In the genomic region with DNA sequence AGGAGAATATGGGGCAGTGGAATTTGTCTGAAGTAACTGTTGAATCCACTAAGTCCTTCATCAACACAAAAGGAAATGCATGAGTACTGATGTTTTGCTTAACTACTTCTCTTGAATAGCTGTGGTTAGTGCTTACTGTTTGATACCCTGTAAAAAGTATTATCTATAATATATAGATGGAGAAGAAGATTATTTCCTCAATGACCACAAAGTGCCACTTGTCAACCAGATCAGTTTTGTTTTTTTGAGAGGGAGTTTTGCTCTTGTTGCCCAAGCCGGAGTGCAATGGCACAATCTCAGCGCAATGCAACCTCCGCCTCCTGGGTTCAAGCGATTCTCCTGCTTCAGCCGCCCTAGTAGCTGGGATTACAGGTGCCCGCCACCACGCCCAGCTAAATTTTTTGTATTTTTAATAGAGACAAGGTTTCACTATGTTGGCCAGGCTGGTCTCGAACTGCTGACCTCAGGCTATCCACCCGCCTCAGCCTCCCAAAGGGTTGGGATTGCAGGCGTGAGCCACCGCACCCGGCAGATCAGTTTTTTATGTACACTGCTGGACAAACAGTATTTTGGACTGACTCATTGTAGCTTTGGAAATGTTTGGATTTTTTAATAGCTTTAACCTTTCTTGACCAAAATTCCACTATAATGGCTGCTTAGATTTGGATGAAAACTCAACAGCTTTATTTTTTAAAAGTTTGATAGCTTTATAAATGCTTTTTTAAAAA, we compare ENCODE assay signal across 10 cellular contexts. TPM values are rescaled to one million over a fixed set of nuclear protein-coding genes. Genes with fewer than 3 reads are reported as not detected.
DNase-seq lines count a peak whose midpoint lies in the region; ATAC-seq and TF ChIP-seq lines count a peak whose summit lies in the region.
"Had no signal": no experiment of that assay in that cellular context is flagged by ENCODE, and none has a peak within 500 bp of the region (broad histone marks: within the 10 kb centered on the region; RNA-seq: fewer than 3 reads in every experiment).

No MANE protein-coding gene starts in this region.

- peak overlapping the region; percentile 98 for H3K27ac ChIP-seq in RWPE1
- no peak overlapping the region for H3K27ac ChIP-seq in effector memory CD4-positive, alpha-beta T cell (ENCODE audit: insufficient read depth, low read length, poor library complexity, severe bottlenecking)
- H3K27ac ChIP-seq in foreskin keratinocyte = no peak overlapping the region

- peak overlapping the region; percentile 94 for H3K4me3 Mint-ChIP-seq in activated CD4-positive, alpha-beta T cell treated with anti-CD3 and anti-CD28 coated beads, Interleukin-2, amount 10 ng/mL, durations not matched to agents 7 days and 5 days
- peak overlapping the region; percentile 92 to 96 for H3K4me3 Mint-ChIP-seq in stimulated activated naive CD8-positive, alpha-beta T cell treated with anti-CD3 and anti-CD28 coated beads, Interleukin-15, amount 100 ng/mL, for 72 hours

- H3K36me3 Mint-ChIP-seq in activated CD4-positive, alpha-beta T cell treated with anti-CD3 and anti-CD28 coated beads, Interleukin-2, amount 10 ng/mL, durations not matched to agents 7 days and 5 days (ENCODE audit: low read depth) = peaks cover 52% of the 10 kb centered on the region

- peak overlapping the region; percentile 89 for H3K4me3 ChIP-seq in epithelial cell of proximal tubule (ENCODE audit: low read depth, low read length)
- H3K4me3 ChIP-seq in effector memory CD4-positive, alpha-beta T cell (ENCODE audit: insufficient read depth, low read depth, low read length, poor library complexity, severe bottlenecking) = no peak overlapping the region

- DNase-seq in activated CD4-positive, alpha-beta T cell treated with anti-CD3 and anti-CD28 coated beads, Interleukin-2, amount 10 ng/mL, durations not matched to agents 7 days and 5 days = no peak
- no peak for DNase-seq in activated CD4-positive, alpha-beta T cell treated with anti-CD3 and anti-CD28 coated beads, Interleukin-2, amount 50 U/mL, for 48 hours
- DNase-seq in RWPE1 (ENCODE audit: low spot score) (no peak), epithelial cell of proximal tubule (ENCODE audit: low read depth) (no peak), left lobe of liver (ENCODE audit: low spot score) (no peak), foreskin keratinocyte (no peak)
- DNase-seq in stimulated activated naive CD8-positive, alpha-beta T cell treated with anti-CD3 and anti-CD28 coated beads, Interleukin-15, amount 100 ng/mL, for 72 hours = no peak
- no peak for DNase-seq in effector memory CD4-positive, alpha-beta T cell
- DNase-seq: brain microvascular endothelial cell, hippocampal formation had no signal

- H3K9me3 ChIP-seq in effector memory CD4-positive, alpha-beta T cell (ENCODE audit: control insufficient read depth, low read length) = no peaks in the 10 kb centered on the region

- H3K27me3 ChIP-seq in effector memory CD4-positive, alpha-beta T cell (replicated peaks; ENCODE audit: control insufficient read depth, insufficient read depth, low read length, poor library complexity, severe bottlenecking) = no peaks in the 10 kb centered on the region
- H3K27me3 ChIP-seq in foreskin keratinocyte = no peaks in the 10 kb centered on the region
- H3K27me3 ChIP-seq: brain microvascular endothelial cell had no signal

- POLR2A ChIA-PET in activated CD4-positive, alpha-beta T cell treated with anti-CD3 and anti-CD28 coated beads, Interleukin-2, amount 10 ng/mL, durations not matched to agents 7 days and 5 days (lab: Charles Lee) = interaction anchor here (1.8 to 3.3 kb wide), 2 partner anchors 12 to 17 kb away, joined by 4 to 29 read pairs; no protein-coding TSS in a partner anchor
- POLR2A ChIA-PET in RWPE1 (lab: Yijun Ruan, JAX; ENCODE audit: low non-redundant PET) = interaction anchor here (0.7 to 3.4 kb wide), 2 partner anchors 12 to 30 kb away, joined by 14 to 21 read pairs; no protein-coding TSS in a partner anchor

- H3K4me1 Mint-ChIP-seq in activated CD4-positive, alpha-beta T cell treated with anti-CD3 and anti-CD28 coated beads, Interleukin-2, amount 10 ng/mL, durations not matched to agents 7 days and 5 days = peaks cover 36% of the 10 kb centered on the region
- peaks cover 33% of the 10 kb centered on the region for H3K4me1 Mint-ChIP-seq in stimulated activated naive CD8-positive, alpha-beta T cell treated with anti-CD3 and anti-CD28 coated beads, Interleukin-15, amount 100 ng/mL, for 72 hours

- H3K36me3 ChIP-seq in effector memory CD4-positive, alpha-beta T cell (ENCODE audit: control insufficient read depth, insufficient read depth, low read length) = peaks cover 15% of the 10 kb centered on the region

- ATAC-seq in stimulated activated naive CD8-positive, alpha-beta T cell treated with anti-CD3 and anti-CD28 coated beads, Interleukin-15, amount 100 ng/mL, for 72 hours = no peak
- ATAC-seq in left lobe of liver (no peak), foreskin keratinocyte (no peak)

- H3K9me3 Mint-ChIP-seq in activated CD4-positive, alpha-beta T cell treated with anti-CD3 and anti-CD28 coated beads, Interleukin-2, amount 10 ng/mL, durations not matched to agents 7 days and 5 days = no peaks in the 10 kb centered on the region
- no peaks in the 10 kb centered on the region for H3K9me3 Mint-ChIP-seq in stimulated activated naive CD8-positive, alpha-beta T cell treated with anti-CD3 and anti-CD28 coated beads, Interleukin-15, amount 100 ng/mL, for 72 hours

- peak overlapping the region; percentile 99 for H3K27ac Mint-ChIP-seq in activated CD4-positive, alpha-beta T cell treated with anti-CD3 and anti-CD28 coated beads, Interleukin-2, amount 10 ng/mL, durations not matched to agents 7 days and 5 days
- no peak overlapping the region for H3K27ac Mint-ChIP-seq in stimulated activated naive CD8-positive, alpha-beta T cell treated with anti-CD3 and anti-CD28 coated beads, Interleukin-15, amount 100 ng/mL, for 72 hours

- CTCF ChIA-PET in activated CD4-positive, alpha-beta T cell treated with anti-CD3 and anti-CD28 coated beads, Interleukin-2, amount 10 ng/mL, durations not matched to agents 7 days and 5 days (lab: Charles Lee) = interaction anchor here (1.4 to 4.6 kb wide), 4 partner anchors 8 to 1037 kb away, joined by 3 to 48 read pairs (median 6); no protein-coding TSS in a partner anchor
- CTCF ChIA-PET in RWPE1 (lab: Yijun Ruan, JAX) = interaction anchor here (0.7 to 1.6 kb wide), 2 partner anchors 10 to 11 kb away, joined by 4 read pairs; no protein-coding TSS in a partner anchor

- H3K27me3 Mint-ChIP-seq in activated CD4-positive, alpha-beta T cell treated with anti-CD3 and anti-CD28 coated beads, Interleukin-2, amount 10 ng/mL, durations not matched to agents 7 days and 5 days = no peaks in the 10 kb centered on the region
- H3K27me3 Mint-ChIP-seq in stimulated activated naive CD8-positive, alpha-beta T cell treated with anti-CD3 and anti-CD28 coated beads, Interleukin-15, amount 100 ng/mL, for 72 hours = no peaks in the 10 kb centered on the region

- TF ChIP-seq CTCF in RWPE1 (conservative IDR thresholded peaks at IDR 0.05; ENCODE audit: low read depth) (no peak), epithelial cell of proximal tubule (conservative IDR thresholded peaks at IDR 0.05; ENCODE audit: low read depth, low read length) (no peak), foreskin keratinocyte (conservative IDR thresholded peaks at IDR 0.05) (no peak)

- H3K4me1 ChIP-seq in effector memory CD4-positive, alpha-beta T cell (ENCODE audit: control insufficient read depth, insufficient read depth, low read length, poor library complexity, severe bottlenecking) = peaks cover 14% of the 10 kb centered on the region
- H3K4me1 ChIP-seq in foreskin keratinocyte = peaks cover 8% of the 10 kb centered on the region

RNA-seq across cellular contexts. Expression of a gene that starts 1.5 kb away (rescaled TPM):
- 1,000 to 10,000 TPM; 1,548 to 1,738 TPM for total RNA-seq in activated CD4-positive, alpha-beta T cell treated with anti-CD3 and anti-CD28 coated beads, Interleukin-2, amount 10 ng/mL, durations not matched to agents 7 days and 5 days
- 617 and 781 TPM in 2 replicates for total RNA-seq in epithelial cell of proximal tubule
- 577 TPM for total RNA-seq in left lobe of liver
- total RNA-seq in foreskin keratinocyte = 636 and 760 TPM in 2 replicates
- 3,232 and 3,373 TPM in 2 replicates for polyA plus RNA-seq in foreskin keratinocyte

RNA-seq across cellular contexts. Expression of a gene that starts 37.0 kb away (rescaled TPM):
- total RNA-seq in activated CD4-positive, alpha-beta T cell treated with anti-CD3 and anti-CD28 coated beads, Interleukin-2, amount 10 ng/mL, durations not matched to agents 7 days and 5 days = 10 to 100 TPM; 77.8 to 93.1 TPM
- total RNA-seq in epithelial cell of proximal tubule (71.5 and 87.9 TPM in 2 replicates), left lobe of liver (0.86 TPM), foreskin keratinocyte (66.4 and 88.7 TPM in 2 replicates)
- polyA plus RNA-seq in foreskin keratinocyte = 23.1 and 38.2 TPM in 2 replicates

Comparison
In these comparisons a context has a peak if more than half of its experiments do, and no peak if none do; other contexts are left out.
1. RNA of a gene that starts 37.0 kb away (total RNA-seq): 77.8 to 93.1 TPM in activated CD4-positive, alpha-beta T cell treated with anti-CD3 and anti-CD28 coated beads, Interleukin-2, amount 10 ng/mL, durations not matched to agents 7 days and 5 days, 66.4 to 88.7 TPM in foreskin keratinocyte and 71.5 to 87.9 TPM in epithelial cell of proximal tubule; 0.86 TPM in left lobe of liver (single experiment); every median in the first group is over 10 times any median in the second.